Comparison of ENCODE assay signal across 11 cellular contexts in the genomic region with DNA sequence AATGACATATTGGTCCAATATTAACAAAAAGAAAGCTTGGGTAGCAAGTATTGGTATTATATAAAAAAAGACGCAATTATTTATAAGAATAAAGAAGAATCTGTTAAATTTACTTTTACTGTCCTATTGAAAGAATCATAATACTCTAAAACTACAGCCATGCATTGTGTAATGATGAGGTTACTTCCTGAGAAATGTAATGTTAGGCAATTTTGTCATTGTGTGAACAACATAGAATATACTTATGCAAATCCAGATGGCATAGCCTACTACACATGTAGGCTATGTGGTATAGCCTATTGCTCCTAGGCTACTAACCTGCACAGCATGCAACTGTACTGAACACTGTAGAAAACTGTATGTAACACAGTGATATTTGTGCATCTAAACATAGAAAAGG.
"Had no signal": no experiment of that assay in that cellular context is flagged by ENCODE, and none has a peak within 500 bp of the region (broad histone marks: within the 10 kb centered on the region; RNA-seq: fewer than 3 reads in every experiment).

No MANE protein-coding gene starts in this region.

- H3K9me3 ChIP-seq: right lobe of liver, spleen had no signal

- H3K36me3 ChIP-seq: right lobe of liver, spleen had no signal

- H3K4me3 ChIP-seq: right lobe of liver, SK-N-MC, spleen had no signal

- H3K4me1 ChIP-seq: foreskin keratinocyte, right lobe of liver, spleen had no signal

- DNase-seq: activated naive CD4-positive, alpha-beta T cell treated with anti-CD3 and anti-CD28 coated beads for 36 hours; activated naive CD8-positive, alpha-beta T cell treated with anti-CD3 and anti-CD28 coated beads, Interleukin-2, amount 50 U/mL, for 24 hours; activated T-cell treated with anti-CD3 and anti-CD28 coated beads for 4 hours; effector memory CD4-positive, alpha-beta T cell; right lobe of liver; spleen; stimulated activated naive CD8-positive, alpha-beta T cell treated with anti-CD3 and anti-CD28 coated beads, Interleukin-15, amount 100 ng/mL, for 72 hours; T-cell; T-helper 9 cell had no signal

- H3K27me3 ChIP-seq: foreskin keratinocyte, right lobe of liver, spleen had no signal
